Comparison of ENCODE assay signal across 1 cellular context in genomic region chr1:109274533-109275476, GRCh38.
A peak's percentile ranks its signal among the peaks of the same experiment; 100 is the strongest.
TF ChIP-seq lines count a peak whose summit lies in the region.

No MANE protein-coding gene starts in this region.

TF ChIP-seq in HepG2, 621 proteins besides CTCF, POLR2A, EP300 and RAD21 (continued from another document and continues in another):
- TF ChIP-seq PRDM10 (CRISPR knock-in tag; IDR thresholded peaks at IDR 0.05; ENCODE audit: low read depth) (no peak), ZNF501 (CRISPR knock-in tag; IDR thresholded peaks at IDR 0.05) (peak; percentile 32; the same call in 1 of the 2 replicates), ATAD3A (CRISPR knock-in tag; IDR thresholded peaks at IDR 0.05) (no peak), FIP1L1 (IDR thresholded peaks at IDR 0.05; ENCODE audit: borderline replicate concordance, insufficient read depth, low read depth, low read length) (no peak), JDP2 (CRISPR knock-in tag; IDR thresholded peaks at IDR 0.05; ENCODE audit: borderline replicate concordance) (no peak), ZNF513 (CRISPR knock-in tag; conservative IDR thresholded peaks at IDR 0.05) (no peak), PLSCR1 (CRISPR knock-in tag; IDR thresholded peaks at IDR 0.05; ENCODE audit: borderline replicate concordance) (no peak), ZGPAT (CRISPR knock-in tag; IDR thresholded peaks at IDR 0.05) (peak; percentile 72), RFXAP (CRISPR knock-in tag; IDR thresholded peaks at IDR 0.05; ENCODE audit: borderline replicate concordance) (no peak; the same call in 1 of the 2 replicates), BRCA1 (CRISPR knock-in tag; IDR thresholded peaks at IDR 0.05) (no peak), ZNF720 (CRISPR knock-in tag; IDR thresholded peaks at IDR 0.05) (no peak), ZFP90 (CRISPR knock-in tag; IDR thresholded peaks at IDR 0.05; ENCODE audit: borderline replicate concordance) (0 out of 2 replicates have a peak, but pooled peaks have one; percentile 26), ZBTB33 (CRISPR knock-in tag; IDR thresholded peaks at IDR 0.05) (0 out of 2 replicates have a peak, but pooled peaks have one; percentile 46), MIXL1 (CRISPR knock-in tag; IDR thresholded peaks at IDR 0.05) (peak; percentile 42; the same call in 1 of the 2 replicates), JUND (CRISPR knock-in tag; IDR thresholded peaks at IDR 0.05) (no peak), BHLHE40 (IDR thresholded peaks at IDR 0.05; ENCODE audit: low read length) (no peak), HOXA3 (CRISPR knock-in tag; IDR thresholded peaks at IDR 0.05) (peak; percentile 68), ZNF30 (CRISPR knock-in tag; IDR thresholded peaks at IDR 0.05) (no peak), MTF1 (CRISPR knock-in tag; IDR thresholded peaks at IDR 0.05) (no peak), AFF4 (CRISPR knock-in tag; IDR thresholded peaks at IDR 0.05) (no peak), ASH2L (IDR thresholded peaks at IDR 0.05; ENCODE audit: insufficient read length, low read depth, low read length) (peak; percentile 63), RBM39 (IDR thresholded peaks at IDR 0.05; ENCODE audit: low read depth, low read length, poor library complexity, severe bottlenecking) (peak; percentile 75), ZNF337 (CRISPR knock-in tag; IDR thresholded peaks at IDR 0.05; ENCODE audit: borderline replicate concordance, low read depth) (no peak), KLF13 (CRISPR knock-in tag; IDR thresholded peaks at IDR 0.05) (no peak), ZNF556 (CRISPR knock-in tag; IDR thresholded peaks at IDR 0.05; ENCODE audit: borderline replicate concordance) (0 out of 2 replicates have a peak, but pooled peaks have one; percentile 42), ARID3A (IDR thresholded peaks at IDR 0.05; ENCODE audit: low read depth, low read length) (no peak), HNRNPL (IDR thresholded peaks at IDR 0.05; ENCODE audit: low read depth, low read length) (peak; percentile 92), FOXJ3 (CRISPR knock-in tag; IDR thresholded peaks at IDR 0.05; ENCODE audit: borderline replicate concordance) (peak; percentile 51; the same call in 1 of the 2 replicates), NRL (CRISPR knock-in tag; IDR thresholded peaks at IDR 0.05; ENCODE audit: borderline replicate concordance) (no peak; the same call in 1 of the 2 replicates), HNRNPUL1 (IDR thresholded peaks at IDR 0.05; ENCODE audit: low read depth, low read length) (no peak), TEF (CRISPR knock-in tag; IDR thresholded peaks at IDR 0.05) (no peak), ZNF598 (CRISPR knock-in tag; IDR thresholded peaks at IDR 0.05; ENCODE audit: borderline replicate concordance) (0 out of 2 replicates have a peak, but pooled peaks have one; percentile 32), ATF7-NPFF (CRISPR knock-in tag; IDR thresholded peaks at IDR 0.05; ENCODE audit: low read depth) (peak; percentile 28; the same call in 1 of the 2 replicates), ZNF670 (CRISPR knock-in tag; IDR thresholded peaks at IDR 0.05; ENCODE audit: borderline replicate concordance) (no peak), TMF1 (CRISPR knock-in tag; IDR thresholded peaks at IDR 0.05; ENCODE audit: low read depth) (no peak), ZNF460 (CRISPR knock-in tag; IDR thresholded peaks at IDR 0.05; ENCODE audit: borderline replicate concordance) (no peak), ZNF691 (CRISPR knock-in tag; IDR thresholded peaks at IDR 0.05; ENCODE audit: borderline replicate concordance, low read depth) (peak; percentile 26; the same call in 1 of the 2 replicates), MAFF (IDR thresholded peaks at IDR 0.05; ENCODE audit: low read depth, low read length) (no peak), ATF2 (CRISPR knock-in tag; IDR thresholded peaks at IDR 0.05) (peak; percentile 70; the same call in 1 of the 2 replicates), NBN (conservative IDR thresholded peaks at IDR 0.05) (no peak), MYPOP (CRISPR knock-in tag; IDR thresholded peaks at IDR 0.05) (peak; percentile 71; the same call in 1 of the 2 replicates), ZNF138 (CRISPR knock-in tag; IDR thresholded peaks at IDR 0.05; ENCODE audit: low read depth) (no peak)
